In genomic region chr10:126598009-126598408, GRCh38 we compare ENCODE assay signal across 8 cellular contexts.
DNase-seq lines count a peak whose midpoint lies in the region; ATAC-seq, FAIRE-seq and TF ChIP-seq lines count a peak whose summit lies in the region.

No MANE protein-coding gene starts in this region.

- H3K4me1 ChIP-seq in A549 (no peaks in the 10 kb centered on the region), ascending aorta (no peaks in the 10 kb centered on the region)

- peak; percentile 32 for FAIRE-seq in A549 (lab: Jason Lieb, UNC)
- no peak for FAIRE-seq in urothelium cell line (lab: Jason Lieb, UNC)

- 5% methylated on average over 3 of the region's 3 CpGs for WGBS in A549 (ENCODE audit: missing lambda C conversion rate)

- CTCF ChIA-PET in A549 (lab: Yijun Ruan, JAX) = interaction anchor here (0.5 to 1.4 kb wide), 14 partner anchors 9 to 664 kb away, joined by 3 to 4 read pairs (median 3); no protein-coding TSS in a partner anchor

- no peak overlapping the region for H3K27ac ChIP-seq in A549
- no peak overlapping the region for H3K27ac ChIP-seq in VCaP
- H3K27ac ChIP-seq in ascending aorta = no peak overlapping the region

- DNase-seq in A549 (ENCODE audit: low read depth in 1 of 2, low spot score in 1 of 2) = peak; percentile 49 to 63
- peak; percentile 54 for DNase-seq in EL
- peak; percentile 34 for DNase-seq in HuH-7.5 (ENCODE audit: low spot score)
- peak; percentile 78 for DNase-seq in islet precursor cell
- DNase-seq in urothelium cell line (ENCODE audit: low spot score) = peak; percentile 60
- no peak for DNase-seq in ascending aorta (ENCODE audit: low spot score in 2 of 2)
- no peak for DNase-seq in effector CD4-positive, alpha-beta T cell

- H3K4me2 ChIP-seq in A549 = no peak overlapping the region

- no peaks in the 10 kb centered on the region for H3K9me3 ChIP-seq in A549
- no peaks in the 10 kb centered on the region for H3K9me3 ChIP-seq in ascending aorta

- TF ChIP-seq CTCF in A549 (IDR thresholded peaks at IDR 0.05) = peak; percentile 48
- TF ChIP-seq CTCF in VCaP (conservative IDR thresholded peaks at IDR 0.05) = peak; percentile 60
- no peak for TF ChIP-seq CTCF in ascending aorta (IDR thresholded peaks at IDR 0.05)

- no peaks in the 10 kb centered on the region for H3K36me3 ChIP-seq in ascending aorta

- H3K27me3 ChIP-seq in ascending aorta = no peaks in the 10 kb centered on the region

- ATAC-seq in A549 = peak; percentile 91 to 97

- TF ChIP-seq POLR2A in A549 (IDR thresholded peaks at IDR 0.05; ENCODE audit: low read length) = no peak

- no peak overlapping the region for H3K4me3 ChIP-seq in A549
- no peak overlapping the region for H3K4me3 ChIP-seq in ascending aorta

- peak; percentile 50 to 71; a peak in 4 of 5 replicates for TF ChIP-seq RAD21 in A549 (conservative IDR thresholded peaks at IDR 0.05 in 1 of 2, IDR thresholded peaks at IDR 0.05 in 1 of 2)

- intact Hi-C loops in ascending aorta (cut with DNase I) = no loop called here

- TF ChIP-seq EP300 in A549 (IDR thresholded peaks at IDR 0.05) = no peak

- POLR2A ChIA-PET in A549 (lab: Yijun Ruan, JAX) = no interaction called here

TF ChIP-seq in A549, 52 proteins besides CTCF, POLR2A, EP300 and RAD21:
- TF ChIP-seq SMC3 (IDR thresholded peaks at IDR 0.05) = peak; percentile 48
- no peak for TF ChIP-seq ZNF302 (CRISPR knock-in tag; IDR thresholded peaks at IDR 0.05)

Comparison
In these comparisons a context has a peak if more than half of its experiments do, and no peak if none do; other contexts are left out.
1. DNase-seq: peak in A549 (2 of 2), EL (single experiment), HuH-7.5 (single experiment), islet precursor cell (single experiment) and urothelium cell line (single experiment); none in ascending aorta (0 of 2) and effector CD4-positive, alpha-beta T cell (single experiment).
2. CTCF ChIP-seq: peak in A549 (single experiment) and VCaP (single experiment); none in ascending aorta (0 of 3).